Comparison of ENCODE assay signal across 11 cellular contexts in genomic region chr15:51758645-51759044, GRCh38. TPM values are rescaled to one million over a fixed set of nuclear protein-coding genes. Genes with fewer than 3 reads are reported as not detected.
DNase-seq lines count a peak whose midpoint lies in the region; ATAC-seq, FAIRE-seq and TF ChIP-seq lines count a peak whose summit lies in the region.
"Had no signal": no experiment of that assay in that cellular context is flagged by ENCODE, and none has a peak within 500 bp of the region (broad histone marks: within the 10 kb centered on the region; RNA-seq: fewer than 3 reads in every experiment).

No MANE protein-coding gene starts in this region.

- H3K36me3 Mint-ChIP-seq in stimulated activated memory B cell treated with anti-CD40 and anti-IgM and Interleukin-4, amounts not matched to agents 10 μg/mL and 1 μg/mL and 100 μg/mL, for 72 hours = peaks cover 16% of the 10 kb centered on the region
- H3K36me3 Mint-ChIP-seq: mesothelial cell of epicardium had no signal

- H4K20me1 ChIP-seq in GM23248 (ENCODE audit: insufficient read depth) = no peaks in the 10 kb centered on the region

- no peak for TF ChIP-seq POLR2A in sigmoid colon (IDR thresholded peaks at IDR 0.05)

- DNase-seq in GM23248 (peak; percentile 84), globus pallidus (ENCODE audit: low spot score) (peak; percentile 81), sigmoid colon (peak; percentile 87), NCI-H187 treated with DMSO at 0.1 percent for 48 hours (lab: John Stamatoyannopoulos, UW) (no peak), HTR-8/SVneo (ENCODE audit: insufficient read length, low spot score) (no peak)
- DNase-seq: endodermal cell, GDM1 had no signal

- in situ Hi-C loops in GM23248 (cut with MboI) = no loop called here

- H3K27me3 ChIP-seq in GM23248 (replicated peaks; ENCODE audit: insufficient read depth) (no peaks in the 10 kb centered on the region), sigmoid colon (no peaks in the 10 kb centered on the region)

- H3K27ac Mint-ChIP-seq in stimulated activated memory B cell treated with anti-CD40 and anti-IgM and Interleukin-4, amounts not matched to agents 10 μg/mL and 1 μg/mL and 100 μg/mL, for 72 hours = no peak overlapping the region
- H3K27ac Mint-ChIP-seq: endodermal cell, mesothelial cell of epicardium had no signal

- H3K9me3 ChIP-seq in GM23248 (ENCODE audit: low read depth) = no peaks in the 10 kb centered on the region
- H3K9me3 ChIP-seq in sigmoid colon = no peaks in the 10 kb centered on the region

- no peaks in the 10 kb centered on the region for H3K36me3 ChIP-seq in GM23248 (ENCODE audit: low read depth)
- no peaks in the 10 kb centered on the region for H3K36me3 ChIP-seq in sigmoid colon

- H3K27ac ChIP-seq in GM23248 (peak overlapping the region; percentile 56), VCaP (peak overlapping the region; percentile 46; the same call in 1 of the 2 replicates), sigmoid colon (peak overlapping the region; percentile 15 to 74 (median 63))

- H3K4me1 ChIP-seq in GM23248 (ENCODE audit: insufficient read depth) = peaks cover 19% of the 10 kb centered on the region
- H3K4me1 ChIP-seq in sigmoid colon = peaks cover 0 to 38% (median 26%) of the 10 kb centered on the region in 4 donors

- H3K4me1 Mint-ChIP-seq in stimulated activated memory B cell treated with anti-CD40 and anti-IgM and Interleukin-4, amounts not matched to agents 10 μg/mL and 1 μg/mL and 100 μg/mL, for 72 hours = peaks cover 36% of the 10 kb centered on the region
- H3K4me1 Mint-ChIP-seq: endodermal cell had no signal

- no peak overlapping the region for H2AFZ ChIP-seq in GM23248

- 0 to 3% methylated on average over 1 of the region's 1 CpG for WGBS in GM23248 (ENCODE audit: low coverage in 1 of 2, low lambda C conversion rate in 2 of 2, missing lambda C conversion rate in 2 of 2), 2 experiments
- 60 to 65% methylated on average over 1 of the region's 1 CpG for WGBS in sigmoid colon, 2 donors

- H3F3A ChIP-seq in GM23248 (ENCODE audit: insufficient read depth) = peaks cover 27% of the 10 kb centered on the region

- H3K9me2 ChIP-seq in GM23248 (ENCODE audit: insufficient read depth) = no peaks in the 10 kb centered on the region

- intact Hi-C loops in sigmoid colon (cut with DNase I) = no loop called here

- no peak for ATAC-seq in HG03095 (IDR thresholded peaks at IDR 0.05; ENCODE audit: unreplicated experiment)
- ATAC-seq in stimulated activated memory B cell treated with anti-CD40 and anti-IgM and Interleukin-4, amounts not matched to agents 10 μg/mL and 1 μg/mL and 100 μg/mL, for 72 hours = no peak

- H3K9ac ChIP-seq in GM23248 = peak overlapping the region; percentile 24; the same call in 1 of the 2 replicates

- 0 out of 2 replicates have a peak, but pooled peaks cover 6% of the 10 kb centered on the region for H3K79me2 ChIP-seq in GM23248 (ENCODE audit: insufficient read depth)

- H3K4me2 ChIP-seq in GM23248 (ENCODE audit: unreplicated experiment) = peak overlapping the region; percentile 29

- H3K4me3 ChIP-seq in GM23248 (no peak overlapping the region), sigmoid colon (no peak overlapping the region)

- H3K9me3 Mint-ChIP-seq in stimulated activated memory B cell treated with anti-CD40 and anti-IgM and Interleukin-4, amounts not matched to agents 10 μg/mL and 1 μg/mL and 100 μg/mL, for 72 hours = no peaks in the 10 kb centered on the region
- H3K9me3 Mint-ChIP-seq: endodermal cell, mesothelial cell of epicardium had no signal

- no peak for TF ChIP-seq EP300 in sigmoid colon (IDR thresholded peaks at IDR 0.05)

- H3K4me3 Mint-ChIP-seq in stimulated activated memory B cell treated with anti-CD40 and anti-IgM and Interleukin-4, amounts not matched to agents 10 μg/mL and 1 μg/mL and 100 μg/mL, for 72 hours = no peak overlapping the region
- H3K4me3 Mint-ChIP-seq: endodermal cell, mesothelial cell of epicardium had no signal

- H3K27me3 Mint-ChIP-seq in stimulated activated memory B cell treated with anti-CD40 and anti-IgM and Interleukin-4, amounts not matched to agents 10 μg/mL and 1 μg/mL and 100 μg/mL, for 72 hours = no peaks in the 10 kb centered on the region

- TF ChIP-seq CTCF in VCaP (conservative IDR thresholded peaks at IDR 0.05) = no peak
- TF ChIP-seq CTCF in sigmoid colon (IDR thresholded peaks at IDR 0.05) = no peak

- no peak for FAIRE-seq in HTR-8/SVneo (lab: Jason Lieb, UNC)

RNA-seq across cellular contexts. Expression of gene TMOD2, which starts 7.2 kb away (rescaled TPM):
- total RNA-seq in GM23248 (2014; rRNA removed; shearing (Covaris generic)) = 5.9 and 7.8 TPM in 2 replicates
- polyA plus RNA-seq in GM23248 (2016; fragmentation: Nextera tagmentation; extraction: Ambion mirVana) (4.1 and 4.6 TPM in 2 replicates), sigmoid colon (1 to 10 TPM; 1.4 to 4.8 (median 2.7) TPM)
- total RNA-seq in sigmoid colon = 10 to 100 TPM; 18.1 to 32.5 (median 22.7) TPM

RNA-seq across cellular contexts. Expression of gene LYSMD2, which starts 21.2 kb away (rescaled TPM):
- total RNA-seq in GM23248 (2014; rRNA removed; shearing (Covaris generic)) = 6.3 and 7.5 TPM in 2 replicates
- polyA plus RNA-seq in GM23248 (2016; fragmentation: Nextera tagmentation; extraction: Ambion mirVana) (6.7 and 8.1 TPM in 2 replicates), sigmoid colon (10 to 100 TPM in 1 of 3 donors, 1 to 10 TPM in 2; 6.7 to 15.8 (median 8.4) TPM)
- 10 to 100 TPM; 15.3 to 28.5 (median 20.3) TPM for total RNA-seq in sigmoid colon

Comparison
In these comparisons a context has a peak if more than half of its experiments do, and no peak if none do; other contexts are left out.
1. DNase-seq: peak in GM23248 (single experiment), globus pallidus (single experiment) and sigmoid colon (single experiment); none in NCI-H187 treated with DMSO at 0.1 percent for 48 hours (single experiment) and HTR-8/SVneo (single experiment).
2. Peak in every context shown above with its lines, with median percentiles within 50 percentile points of each other: H3K27ac ChIP-seq.